Comparison of ENCODE assay signal across 21 cellular contexts in the genomic region with DNA sequence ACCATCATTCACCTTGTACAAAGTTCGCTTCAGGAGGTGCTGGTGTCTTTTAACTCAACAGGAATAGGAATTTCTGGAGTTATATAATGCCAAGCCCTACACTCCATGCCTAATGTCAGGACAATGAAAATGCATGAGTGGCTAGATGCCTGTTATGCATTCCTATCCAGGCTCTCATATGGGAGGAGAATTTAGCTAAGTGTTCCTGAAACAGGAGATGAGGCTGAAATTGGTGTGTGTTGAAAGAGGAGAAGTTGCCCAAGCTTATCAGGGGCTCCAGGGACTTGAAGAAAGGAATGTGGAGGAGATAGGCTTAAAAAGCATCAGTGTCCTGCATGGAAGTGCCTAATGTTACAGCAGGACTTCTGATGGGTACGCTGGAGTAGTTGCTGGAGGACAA. TPM values are rescaled to one million over a fixed set of nuclear protein-coding genes. Genes with fewer than 3 reads are reported as not detected.
DNase-seq lines count a peak whose midpoint lies in the region; ATAC-seq, FAIRE-seq and TF ChIP-seq lines count a peak whose summit lies in the region.
"Had no signal": no experiment of that assay in that cellular context is flagged by ENCODE, and none has a peak within 500 bp of the region (broad histone marks: within the 10 kb centered on the region; RNA-seq: fewer than 3 reads in every experiment).

No MANE protein-coding gene starts in this region.

- H3K36me3 ChIP-seq in cardiac muscle cell (no peaks in the 10 kb centered on the region), small intestine (ENCODE audit: control insufficient read depth in 2 of 2, insufficient read depth in 2 of 2, low read length in 2 of 2) (no peaks in the 10 kb centered on the region)
- H3K36me3 ChIP-seq: MG63, Peyer's patch had no signal

- intact Hi-C loops in left ventricle myocardium superior (cut with micrococcal nuclease), result no loop called here

- WGBS in small intestine, 3 donors, result 56 to 71% (median 57%) methylated on average over 2 of the region's 2 CpGs

- no peak overlapping the region for H3K4me3 ChIP-seq in cardiac muscle cell
- H3K4me3 ChIP-seq in cardiac fibroblast (replicated peaks in 1 of 2; ENCODE audit: low read depth in 2 of 2, low read length in 2 of 2), result no peak overlapping the region
- H3K4me3 ChIP-seq in foreskin fibroblast (ENCODE audit: low read depth in 1 of 2, low read length in 2 of 2), result no peak overlapping the region
- no peak overlapping the region for H3K4me3 ChIP-seq in small intestine (ENCODE audit: low read depth in 1 of 2, low read length in 2 of 2)
- H3K4me3 ChIP-seq: MG63, Peyer's patch had no signal

- H3K9me3 ChIP-seq in cardiac muscle cell (ENCODE audit: low read depth) (no peaks in the 10 kb centered on the region), small intestine (ENCODE audit: control insufficient read depth, low read depth) (no peaks in the 10 kb centered on the region)
- H3K9me3 ChIP-seq: MG63, Peyer's patch had no signal

- DNase-seq in cardiac muscle cell (ENCODE audit: low read depth in 1 of 2, low spot score in 1 of 2) (peak; percentile 30 to 76), left ventricle myocardium superior (no peak), cardiac fibroblast (ENCODE audit: low read depth in 2 of 2) (peak; percentile 58 to 72), foreskin fibroblast (peak; percentile 64 to 81), small intestine (no peak), omental fat pad (ENCODE audit: low spot score) (no peak), activated gamma-delta T cell (lab: John Stamatoyannopoulos, UW) (no peak)
- DNase-seq: Calu3; CD4-positive, CD25-positive, alpha-beta regulatory T cell; DMS79; GDM1; MG63; NCI-H1092 treated with DMSO at 0.1 percent for 48 hours; NCI-H1694; NCI-H2107; NCI-H446; NCI-H82; Peyer's patch; Right ventricle myocardium superior had no signal

- H3K27me3 ChIP-seq in cardiac muscle cell (no peaks in the 10 kb centered on the region), small intestine (ENCODE audit: control insufficient read depth in 2 of 2, insufficient read depth in 2 of 2, low read length in 2 of 2) (no peaks in the 10 kb centered on the region)
- H3K27me3 ChIP-seq: MG63, Peyer's patch had no signal

- H3K4me1 ChIP-seq in cardiac muscle cell (ENCODE audit: low read depth) (peaks cover 10% of the 10 kb centered on the region), small intestine (ENCODE audit: control insufficient read depth in 2 of 2, insufficient read depth in 1 of 2, low read depth in 1 of 2, low read length in 1 of 2) (no peaks in the 10 kb centered on the region)
- H3K4me1 ChIP-seq: Peyer's patch had no signal

- ATAC-seq in left ventricle myocardium superior, result no peak
- ATAC-seq in omental fat pad (ENCODE audit: low FRiP score), result no peak
- ATAC-seq in HG03378 (IDR thresholded peaks at IDR 0.05; ENCODE audit: unreplicated experiment), result no peak

- H3K27ac ChIP-seq in cardiac muscle cell, result no peak overlapping the region
- H3K27ac ChIP-seq in small intestine (ENCODE audit: low read depth in 1 of 2, low read length in 1 of 2), result no peak overlapping the region
- H3K27ac ChIP-seq: KMS-11, Peyer's patch had no signal

- FAIRE-seq in small intestine (lab: Jason Lieb, UNC), result no peak

- TF ChIP-seq CTCF in cardiac muscle cell (IDR thresholded peaks at IDR 0.05; ENCODE audit: low read depth, low read length), result no peak
- TF ChIP-seq CTCF in cardiac fibroblast (IDR thresholded peaks at IDR 0.05; ENCODE audit: low read depth, low read length), result no peak
- TF ChIP-seq CTCF in foreskin fibroblast (IDR thresholded peaks at IDR 0.05; ENCODE audit: low read depth, low read length), result no peak
- TF ChIP-seq CTCF in omental fat pad (IDR thresholded peaks at IDR 0.05), result no peak

RNA-seq across cellular contexts. Expression of a gene that starts 26.9 kb away (rescaled TPM):
- total RNA-seq in cardiac muscle cell, result 7.4 and 14.4 TPM in 2 replicates
- polyA plus RNA-seq in cardiac muscle cell, result 5.5 and 12.7 TPM in 2 replicates
- 1.4 TPM for total RNA-seq in left ventricle myocardium superior
- 10 to 100 TPM in 1 of 3 donors, 1 to 10 TPM in 2; 1.1 to 13.5 (median 1.6) TPM for polyA plus RNA-seq in small intestine
- 10 to 100 TPM in 3 of 4 donors, 1 to 10 TPM in 1; 3.1 to 13.4 (median 12.0) TPM for total RNA-seq in omental fat pad
- total RNA-seq: CD4-positive, CD25-positive, alpha-beta regulatory T cell had no signal

Comparison
In these comparisons a context has a peak if more than half of its experiments do, and no peak if none do; other contexts are left out.
1. DNase-seq: peak in cardiac muscle cell (2 of 2), cardiac fibroblast (2 of 2) and foreskin fibroblast (2 of 2); none in left ventricle myocardium superior (single experiment), small intestine (single experiment), omental fat pad (single experiment) and activated gamma-delta T cell (single experiment).